ENCODE assay signal across 20 cellular contexts in the genomic region with DNA sequence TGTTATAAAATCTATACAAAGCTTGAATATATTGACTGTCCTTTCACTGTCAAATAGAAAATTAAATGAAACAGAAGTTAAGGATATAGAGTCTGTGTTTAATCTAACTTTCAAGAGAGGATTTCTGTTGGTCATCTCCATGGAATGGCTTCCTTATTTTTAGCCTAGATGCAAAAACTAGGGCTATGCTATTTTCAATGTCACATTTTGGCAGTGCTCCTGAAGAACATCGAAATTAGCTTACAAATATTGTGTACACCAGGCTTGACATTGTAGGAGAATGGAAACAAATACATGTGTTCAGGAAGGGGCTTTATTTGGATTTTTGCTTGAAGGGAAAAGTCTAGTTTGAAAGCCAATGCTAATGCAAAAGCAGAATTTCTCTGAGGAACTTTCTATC.
DNase-seq lines count a peak whose midpoint lies in the region; ATAC-seq and TF ChIP-seq lines count a peak whose summit lies in the region.
"Had no signal": no experiment of that assay in that cellular context is flagged by ENCODE, and none has a peak within 500 bp of the region (broad histone marks: within the 10 kb centered on the region; RNA-seq: fewer than 3 reads in every experiment).

No MANE protein-coding gene starts in this region.

- H3K27me3 Mint-ChIP-seq in stimulated activated naive B cell treated with anti-CD40 and anti-IgM and Interleukin-4, amounts not matched to agents 10 μg/mL and 1 μg/mL and 100 μg/mL, for 72 hours = no peaks in the 10 kb centered on the region
- H3K27me3 Mint-ChIP-seq: B cell, IgD-negative memory B cell had no signal

- 0 out of 2 replicates have a peak overlapping the region, but pooled peaks have one; percentile 22 for H3K4me2 ChIP-seq in KMS-11
- H3K4me2 ChIP-seq: BLaER1 treated with 17β-estradiol and CSF1 and Interleukin-3, amounts not matched to agents 10 nM and 100 nM had no signal

- H2AFZ ChIP-seq in KMS-11 (ENCODE audit: low read depth) = no peak overlapping the region
- H2AFZ ChIP-seq: GM23248 had no signal

- H3K4me3 ChIP-seq in KMS-11 (IDR thresholded peaks at IDR 0.05; ENCODE audit: insufficient read depth, low read depth, low read length) (no peak overlapping the region), dorsolateral prefrontal cortex (no peak overlapping the region)
- H3K4me3 ChIP-seq: BLaER1 treated with 17β-estradiol and CSF1 and Interleukin-3, amounts not matched to agents 10 nM and 100 nM; GM23248 had no signal

- no peak overlapping the region for H3K4me3 Mint-ChIP-seq in stimulated activated naive B cell treated with anti-CD40 and anti-IgM and Interleukin-4, amounts not matched to agents 10 μg/mL and 1 μg/mL and 100 μg/mL, for 72 hours
- H3K4me3 Mint-ChIP-seq: CD8-positive, alpha-beta T cell; HFFc6; IgD-negative memory B cell had no signal

- peak overlapping the region; percentile 53 for H3K27ac Mint-ChIP-seq in stimulated activated naive B cell treated with anti-CD40 and anti-IgM and Interleukin-4, amounts not matched to agents 10 μg/mL and 1 μg/mL and 100 μg/mL, for 72 hours
- H3K27ac Mint-ChIP-seq: CD8-positive, alpha-beta T cell; HFFc6 had no signal

- H3K4me1 ChIP-seq in KMS-11 (ENCODE audit: low read depth, poor library complexity, severe bottlenecking) = peaks cover 65% of the 10 kb centered on the region

- no peaks in the 10 kb centered on the region for H3K27me3 ChIP-seq in KMS-11 (ENCODE audit: insufficient read depth, low read depth)
- no peaks in the 10 kb centered on the region for H3K27me3 ChIP-seq in dorsolateral prefrontal cortex
- H3K27me3 ChIP-seq: BLaER1 treated with 17β-estradiol and CSF1 and Interleukin-3, amounts not matched to agents 10 nM and 100 nM had no signal

- H3K79me2 ChIP-seq in KMS-11 (ENCODE audit: insufficient read depth, low read depth) = peaks cover 52% of the 10 kb centered on the region; the same call in 1 of the 2 replicates

- H3K9ac ChIP-seq in KMS-11 = no peak overlapping the region
- H3K9ac ChIP-seq: BLaER1 treated with 17β-estradiol and CSF1 and Interleukin-3, amounts not matched to agents 10 nM and 100 nM; GM23248 had no signal

- H4K20me1 ChIP-seq in KMS-11 (ENCODE audit: insufficient read depth) = peaks cover 5% of the 10 kb centered on the region; the same call in 1 of the 2 replicates
- H4K20me1 ChIP-seq: BLaER1 treated with 17β-estradiol and CSF1 and Interleukin-3, amounts not matched to agents 10 nM and 100 nM had no signal

- peaks cover 0 to 1% of the 10 kb centered on the region in 2 donors for H3K9me3 Mint-ChIP-seq in stimulated activated naive B cell treated with anti-CD40 and anti-IgM and Interleukin-4, amounts not matched to agents 10 μg/mL and 1 μg/mL and 100 μg/mL, for 72 hours
- H3K9me3 Mint-ChIP-seq: CD8-positive, alpha-beta T cell; HFFc6; IgD-negative memory B cell had no signal

- DNase-seq in left ventricle myocardium superior (no peak), left cardiac atrium (no peak), dorsolateral prefrontal cortex (no peak), NOMO-1 treated with DMSO at 0.1 percent for 48 hours (lab: John Stamatoyannopoulos, UW; ENCODE audit: unreplicated experiment) (no peak), NCI-H2171 treated with DMSO at 0.1 percent for 48 hours (lab: John Stamatoyannopoulos, UW) (no peak)
- DNase-seq in stimulated activated naive B cell treated with anti-CD40 and anti-IgM and Interleukin-4, amounts not matched to agents 10 μg/mL and 1 μg/mL and 100 μg/mL, for 72 hours = no peak
- DNase-seq: Calu3; CD8-positive, alpha-beta T cell; DMS79 treated with DMSO at 0.1 percent for 48 hours; GF-D8; GM23248; H7; HFFc6 had no signal

- H3K4me1 Mint-ChIP-seq in stimulated activated naive B cell treated with anti-CD40 and anti-IgM and Interleukin-4, amounts not matched to agents 10 μg/mL and 1 μg/mL and 100 μg/mL, for 72 hours = peaks cover 24 to 48% of the 10 kb centered on the region in 2 donors

- no peak for TF ChIP-seq CTCF in KMS-11 (conservative IDR thresholded peaks at IDR 0.05; ENCODE audit: low read depth, low read length)
- TF ChIP-seq CTCF in dorsolateral prefrontal cortex (IDR thresholded peaks at IDR 0.05 in 54 of 56, conservative IDR thresholded peaks at IDR 0.05 in 2 of 56; ENCODE audit: low read depth in 1 of 56, partially characterized antibody in 56 of 56) = no peak

- peaks cover 22 to 25% of the 10 kb centered on the region in 2 donors for H3K36me3 Mint-ChIP-seq in stimulated activated naive B cell treated with anti-CD40 and anti-IgM and Interleukin-4, amounts not matched to agents 10 μg/mL and 1 μg/mL and 100 μg/mL, for 72 hours
- H3K36me3 Mint-ChIP-seq: CD8-positive, alpha-beta T cell had no signal

- H3K27ac ChIP-seq in KMS-11 = no peak overlapping the region
- peak overlapping the region in 30 of 59 donors; percentile 2 to 73 (median 39) for H3K27ac ChIP-seq in dorsolateral prefrontal cortex
- H3K27ac ChIP-seq: BLaER1 treated with 17β-estradiol and CSF1 and Interleukin-3, amounts not matched to agents 10 nM and 100 nM; GM23248 had no signal

- H3K36me3 ChIP-seq in KMS-11 (ENCODE audit: insufficient read depth) = no peaks in the 10 kb centered on the region
- H3K36me3 ChIP-seq: BLaER1 treated with 17β-estradiol and CSF1 and Interleukin-3, amounts not matched to agents 10 nM and 100 nM had no signal

- intact Hi-C loops in left ventricle myocardium superior (cut with micrococcal nuclease) (no loop called here), left cardiac atrium (cut with DNase I) (no loop called here), dorsolateral prefrontal cortex (cut with DNase I) (no loop called here)

- ATAC-seq in left ventricle myocardium superior (peak; percentile 35), left cardiac atrium (no peak), GM21786 (IDR thresholded peaks at IDR 0.05; ENCODE audit: unreplicated experiment) (no peak)
- ATAC-seq in stimulated activated naive B cell treated with anti-CD40 and anti-IgM and Interleukin-4, amounts not matched to agents 10 μg/mL and 1 μg/mL and 100 μg/mL, for 72 hours (replicated peaks) = no peak
- ATAC-seq: CD8-positive, alpha-beta T cell; HCT116; HepG2 had no signal
